Comparison of ENCODE assay signal across 14 cellular contexts in genomic region chr7:128741491-128741890, GRCh38. TPM values are rescaled to one million over a fixed set of nuclear protein-coding genes. Genes with fewer than 3 reads are reported as not detected.
DNase-seq lines count a peak whose midpoint lies in the region; ATAC-seq and TF ChIP-seq lines count a peak whose summit lies in the region.
"Had no signal": no experiment of that assay in that cellular context is flagged by ENCODE, and none has a peak within 500 bp of the region (broad histone marks: within the 10 kb centered on the region; RNA-seq: fewer than 3 reads in every experiment).

No MANE protein-coding gene starts in this region.

- H3K79me1 ChIP-seq in mesendoderm (ENCODE audit: low read length) = peaks cover 12% of the 10 kb centered on the region

- no peak overlapping the region for H2BK120ac ChIP-seq in mesendoderm (ENCODE audit: low read depth, low read length)

- H3K56ac ChIP-seq in mesendoderm (ENCODE audit: low read length) = no peak overlapping the region

- in situ Hi-C loops in astrocyte of the cerebellum (cut with HindIII; ENCODE audit: low sequenced_read_pairs) = no loop called here

- H3K27me3 ChIP-seq in heart right ventricle (no peaks in the 10 kb centered on the region), right cardiac atrium (ENCODE audit: control insufficient read depth, insufficient read depth) (no peaks in the 10 kb centered on the region), mesendoderm (ENCODE audit: insufficient read depth, low read length, poor library complexity) (no peaks in the 10 kb centered on the region), thyroid gland (no peaks in the 10 kb centered on the region)

- H3K4me3 ChIP-seq in heart right ventricle (peak overlapping the region in 7 of 10 donors; percentile 89 to 96 (median 94)), right cardiac atrium (ENCODE audit: low read length) (no peak overlapping the region), astrocyte of the cerebellum (ENCODE audit: low read depth, low read length) (peak overlapping the region; percentile 96), mesendoderm (ENCODE audit: low read length) (no peak overlapping the region), thyroid gland (replicated peaks in 1 of 3) (no peak overlapping the region)

- H2BK5ac ChIP-seq in mesendoderm (ENCODE audit: low read length) = no peak overlapping the region

- H3K4me2 ChIP-seq in mesendoderm (ENCODE audit: low read length) = no peak overlapping the region

- TF ChIP-seq POLR2A in thyroid gland (IDR thresholded peaks at IDR 0.05) = no peak

- H2AK5ac ChIP-seq in mesendoderm (ENCODE audit: low read length) = no peak overlapping the region

- no peak for ATAC-seq in heart right ventricle
- no peak for ATAC-seq in right cardiac atrium
- no peak for ATAC-seq in GM19397 (IDR thresholded peaks at IDR 0.05; ENCODE audit: unreplicated experiment)

- H3K4me1 ChIP-seq in heart right ventricle (peaks cover 3 to 63% (median 50%) of the 10 kb centered on the region in 9 donors), right cardiac atrium (ENCODE audit: control insufficient read depth, insufficient read depth, low read length) (peaks cover 5% of the 10 kb centered on the region), mesendoderm (ENCODE audit: control insufficient read depth, low read depth, low read length) (peaks cover 2% of the 10 kb centered on the region), thyroid gland (peaks cover 19 to 30% of the 10 kb centered on the region in 2 donors)

- no peak overlapping the region for H4K8ac ChIP-seq in mesendoderm (ENCODE audit: low read depth, low read length)

- WGBS in heart right ventricle, 2 donors = 37 to 47% methylated on average over 3 of the region's 3 CpGs
- WGBS in right cardiac atrium = 31% methylated on average over 3 of the region's 3 CpGs
- WGBS in mesendoderm (ENCODE audit: extremely low coverage, insufficient coverage, low lambda C conversion rate) = no CpG with 5 or more reads among the region's 3 CpGs
- WGBS in thyroid gland, 2 donors = 52 to 59% methylated on average over 3 of the region's 3 CpGs

- H3K79me2 ChIP-seq in mesendoderm (ENCODE audit: control insufficient read depth, insufficient read depth, low read length) = peaks cover 65% of the 10 kb centered on the region

- TF ChIP-seq CTCF in heart right ventricle (IDR thresholded peaks at IDR 0.05) (no peak), astrocyte of the cerebellum (IDR thresholded peaks at IDR 0.05; ENCODE audit: low read depth, low read length, missing control alignments) (no peak), thyroid gland (IDR thresholded peaks at IDR 0.05) (no peak)

- DNase-seq in heart right ventricle (no peak), right cardiac atrium (no peak), astrocyte of the cerebellum (ENCODE audit: low read depth) (no peak), mesendoderm (no peak), thyroid gland (no peak), occipital lobe (lab: John Stamatoyannopoulos, UW) (no peak), NCI-H1694 (lab: John Stamatoyannopoulos, UW) (no peak)
- DNase-seq: ACHN, GDM1, kidney glomerular epithelial cell, NCI-H774, T-helper 2 cell had no signal

- no peak overlapping the region for H3K23ac ChIP-seq in mesendoderm (ENCODE audit: low read length)

- no peak overlapping the region for H4K5ac ChIP-seq in mesendoderm (ENCODE audit: low read length)

- no peak overlapping the region for H2BK15ac ChIP-seq in mesendoderm (replicated peaks; ENCODE audit: low read depth)

- H3K27ac ChIP-seq in heart right ventricle (peak overlapping the region in 8 of 10 donors; percentile 36 to 97 (median 94)), right cardiac atrium (ENCODE audit: low read length) (no peak overlapping the region), mesendoderm (ENCODE audit: low read depth, low read length) (no peak overlapping the region), thyroid gland (peak overlapping the region in 2 of 3 donors; percentile 15)

- peak overlapping the region; percentile 1 for H3K9ac ChIP-seq in mesendoderm (ENCODE audit: low read length)

- H3K18ac ChIP-seq in mesendoderm (ENCODE audit: low read length) = no peak overlapping the region

- H3K36me3 ChIP-seq in heart right ventricle (peaks cover 0 to 9% (median 0%) of the 10 kb centered on the region in 9 donors), mesendoderm (ENCODE audit: control insufficient read depth, insufficient read depth, low read length) (no peaks in the 10 kb centered on the region), thyroid gland (no peaks in the 10 kb centered on the region)

- no peaks in the 10 kb centered on the region for H3K9me3 ChIP-seq in heart right ventricle
- no peaks in the 10 kb centered on the region for H3K9me3 ChIP-seq in right cardiac atrium (ENCODE audit: control insufficient read depth, low read length)
- no peaks in the 10 kb centered on the region for H3K9me3 ChIP-seq in thyroid gland

- no peak overlapping the region for H3K4ac ChIP-seq in mesendoderm (ENCODE audit: low read depth, low read length)

- intact Hi-C loops in heart right ventricle (cut with DNase I) = loop anchor here in 1 of 10 donors (5.0 kb wide), 1 partner anchor 91 kb away; the partner anchor contains the start of gene FLNC
- intact Hi-C loops in right cardiac atrium (cut with DNase I) = no loop called here
- intact Hi-C loops in thyroid gland (cut with DNase I) = no loop called here

RNA-seq across cellular contexts. Expression of gene CALU, which starts 2.3 kb away (rescaled TPM):
- total RNA-seq in heart right ventricle (100 to 1,000 TPM; 197 to 333 (median 249) TPM), right cardiac atrium (100 to 1,000 TPM; 195 to 318 (median 234) TPM), thyroid gland (100 to 1,000 TPM; 115 to 143 (median 132) TPM), occipital lobe (47.1 TPM)
- polyA plus RNA-seq in heart right ventricle (100 to 1,000 TPM in 1 of 2 donors, 10 to 100 TPM in 1; 39.9 to 260 TPM), right cardiac atrium (90.7 TPM)
- 133 TPM for polyA plus RNA-seq in mesendoderm (2013, experiment 1 of 2)
- polyA plus RNA-seq in mesendoderm (2013, experiment 2 of 2) = 130 TPM

RNA-seq across cellular contexts. Expression of gene OPN1SW, which starts 34.1 kb away (rescaled TPM):
- total RNA-seq in heart right ventricle = not detected
- not detected for polyA plus RNA-seq in heart right ventricle
- not detected for total RNA-seq in right cardiac atrium
- polyA plus RNA-seq in right cardiac atrium = not detected
- polyA plus RNA-seq in mesendoderm (2013, experiment 1 of 2) = not detected
- polyA plus RNA-seq in mesendoderm (2013, experiment 2 of 2) = not detected
- not detected for total RNA-seq in thyroid gland
- total RNA-seq in occipital lobe = not detected
- total RNA-seq: H4 had no signal

RNA-seq across cellular contexts. Expression of gene CCDC136, which starts 50.3 kb away (rescaled TPM):
- 10 to 100 TPM in 4 of 10 donors, 1 to 10 TPM in 6; 1.8 to 14.4 (median 8.0) TPM for total RNA-seq in heart right ventricle
- polyA plus RNA-seq in heart right ventricle = 10 to 100 TPM in 1 of 2 donors, 1 to 10 TPM in 1; 4.6 to 13.5 TPM
- total RNA-seq in right cardiac atrium = 1 to 10 TPM; 2.5 to 6.9 (median 5.4) TPM
- polyA plus RNA-seq in right cardiac atrium = 5.7 TPM
- 7.6 TPM for polyA plus RNA-seq in mesendoderm (2013, experiment 1 of 2)
- polyA plus RNA-seq in mesendoderm (2013, experiment 2 of 2) = 6.9 TPM
- total RNA-seq in thyroid gland = 1 to 10 TPM; 4.4 to 4.9 (median 4.6) TPM
- 44.1 TPM for total RNA-seq in occipital lobe

Comparison
In these comparisons a context has a peak if more than half of its experiments do, and no peak if none do; other contexts are left out.
1. H3K27ac ChIP-seq: peak in heart right ventricle (8 of 10) and thyroid gland (2 of 3); none in right cardiac atrium (single experiment) and mesendoderm (single experiment).
2. H3K4me3 ChIP-seq: peak in heart right ventricle (7 of 10) and astrocyte of the cerebellum (single experiment); none in right cardiac atrium (single experiment), mesendoderm (single experiment) and thyroid gland (0 of 3).